ENCODE assay signal across 29 cellular contexts in genomic region chr3:197722734-197723133, GRCh38.
"Had no signal": no experiment of that assay in that cellular context is flagged by ENCODE, and none has a peak within 500 bp of the region (broad histone marks: within the 10 kb centered on the region; RNA-seq: fewer than 3 reads in every experiment).

No MANE protein-coding gene starts in this region.

- H3K4me1 ChIP-seq: colonic mucosa, gastroesophageal sphincter, lower lobe of right lung had no signal

- H3K9me3 Mint-ChIP-seq: effector memory CD8-positive, alpha-beta T cell had no signal

- H3K9me3 ChIP-seq: colonic mucosa had no signal

- H2AFZ ChIP-seq: hepatocyte had no signal

- H3K36me3 ChIP-seq: colonic mucosa, esophagus squamous epithelium had no signal

- FAIRE-seq: endometrium, frontal cortex, kidney had no signal

- ATAC-seq: effector memory CD8-positive, alpha-beta T cell; esophagus mucosa; gastroesophageal sphincter; heart left ventricle; left colon; left lobe of liver; left ventricle myocardium superior; lower lobe of right lung; mucosa of descending colon had no signal

- H3K4me3 ChIP-seq: colonic mucosa, esophagus squamous epithelium, gastroesophageal sphincter, heart left ventricle, hepatocyte, lower lobe of right lung, mucosa of descending colon had no signal

- H3K27ac ChIP-seq: colonic mucosa, epithelial cell of prostate, esophagus squamous epithelium, gastroesophageal sphincter, heart left ventricle, hepatocyte, lower lobe of right lung had no signal

- H3K4me3 Mint-ChIP-seq: dendritic cell treated with granulocyte-macrophage colony-stimulating factor and Interleukin-4, amounts not matched to agents 40 ng/mL and 50 ng/mL, for 4 days; effector memory CD8-positive, alpha-beta T cell; endodermal cell; immature natural killer cell; mesothelial cell of epicardium had no signal

- H3K4me2 ChIP-seq: hepatocyte had no signal

- DNase-seq: colonic mucosa; cortex of kidney; effector CD8-positive, alpha-beta T cell; effector memory CD8-positive, alpha-beta T cell; endodermal cell; erythroblast; esophagus squamous epithelium; foreskin fibroblast; heart left ventricle; hypothalamus; immature natural killer cell; islet precursor cell; kidney; kidney glomerular epithelial cell; left colon; left ventricle myocardium superior; lower lobe of right lung; mesenchymal stem cell; mucosa of descending colon; naive B cell had no signal

- H3K4me1 Mint-ChIP-seq: endodermal cell, mesothelial cell of epicardium had no signal

- H3K27me3 Mint-ChIP-seq: dendritic cell treated with granulocyte-macrophage colony-stimulating factor and Interleukin-4, amounts not matched to agents 40 ng/mL and 50 ng/mL, for 4 days; effector memory CD8-positive, alpha-beta T cell; naive B cell had no signal

- H3K27me3 ChIP-seq: colonic mucosa, esophagus squamous epithelium, gastroesophageal sphincter, heart left ventricle, hepatocyte had no signal

- H3K27ac Mint-ChIP-seq: dendritic cell treated with granulocyte-macrophage colony-stimulating factor and Interleukin-4, amounts not matched to agents 40 ng/mL and 50 ng/mL, for 4 days; endodermal cell; mesothelial cell of epicardium had no signal
